Comparison of ENCODE assay signal across 1 cellular context in the genomic region with DNA sequence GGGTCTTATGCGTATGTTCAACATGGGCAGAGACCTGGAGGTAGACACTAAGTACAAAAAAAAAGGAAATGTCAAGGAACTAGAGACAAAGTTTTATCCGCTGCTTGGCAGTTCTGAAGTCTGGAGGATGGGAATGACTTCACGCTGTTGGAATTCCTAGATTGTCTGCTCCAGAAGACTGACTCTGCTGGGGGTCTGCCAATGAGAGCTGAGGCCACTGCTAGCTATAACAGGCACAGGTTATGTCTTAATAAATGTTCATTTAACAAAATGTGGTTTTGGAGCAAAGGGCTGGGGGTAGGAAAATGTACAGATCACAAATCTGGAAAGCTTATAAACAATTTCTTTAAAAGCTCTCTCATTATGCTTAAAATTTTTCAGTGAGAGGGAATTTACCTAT.
TF ChIP-seq lines count a peak whose summit lies in the region.

No MANE protein-coding gene starts in this region.

TF ChIP-seq in A549, 52 proteins besides CTCF, POLR2A, EP300 and RAD21 (continued from another document):
- TF ChIP-seq, protein P1, sequence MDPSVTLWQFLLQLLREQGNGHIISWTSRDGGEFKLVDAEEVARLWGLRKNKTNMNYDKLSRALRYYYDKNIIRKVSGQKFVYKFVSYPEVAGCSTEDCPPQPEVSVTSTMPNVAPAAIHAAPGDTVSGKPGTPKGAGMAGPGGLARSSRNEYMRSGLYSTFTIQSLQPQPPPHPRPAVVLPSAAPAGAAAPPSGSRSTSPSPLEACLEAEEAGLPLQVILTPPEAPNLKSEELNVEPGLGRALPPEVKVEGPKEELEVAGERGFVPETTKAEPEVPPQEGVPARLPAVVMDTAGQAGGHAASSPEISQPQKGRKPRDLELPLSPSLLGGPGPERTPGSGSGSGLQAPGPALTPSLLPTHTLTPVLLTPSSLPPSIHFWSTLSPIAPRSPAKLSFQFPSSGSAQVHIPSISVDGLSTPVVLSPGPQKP (IDR thresholded peaks at IDR 0.05; ENCODE audit: low read depth, low read length) = no peak
- TF ChIP-seq CEBPB (IDR thresholded peaks at IDR 0.05) = no peak
